In genomic region chr11:112453601-112454577, GRCh38 we compare ENCODE assay signal across 9 cellular contexts.
A peak's percentile ranks its signal among the peaks of the same experiment; 100 is the strongest.
DNase-seq lines count a peak whose midpoint lies in the region; ATAC-seq and TF ChIP-seq lines count a peak whose summit lies in the region.
"Had no signal": no experiment of that assay in that cellular context is flagged by ENCODE, and none has a peak within 500 bp of the region (broad histone marks: within the 10 kb centered on the region; RNA-seq: fewer than 3 reads in every experiment).

No MANE protein-coding gene starts in this region.

- no peak overlapping the region for H3K4me3 ChIP-seq in CD8-positive, alpha-beta T cell (ENCODE audit: low read depth, low read length)
- H3K4me3 ChIP-seq in SK-N-SH (ENCODE audit: low read depth in 2 of 2, low read length in 1 of 2) (no peak overlapping the region), coronary artery (no peak overlapping the region)
- H3K4me3 ChIP-seq: Peyer's patch had no signal

- H3K4me2 ChIP-seq in SK-N-SH, result no peak overlapping the region

- 79% methylated on average over 4 of the region's 4 CpGs for WGBS in SK-N-SH (ENCODE audit: low lambda C conversion rate)

- no peak overlapping the region for H3K27ac Mint-ChIP-seq in CD8-positive, alpha-beta T cell
- H3K27ac Mint-ChIP-seq in nephron, result no peak overlapping the region

- H3K9me3 ChIP-seq in CD8-positive, alpha-beta T cell (ENCODE audit: low read length), result no peaks in the 10 kb centered on the region
- no peaks in the 10 kb centered on the region for H3K9me3 ChIP-seq in SK-N-SH
- H3K9me3 ChIP-seq: Peyer's patch had no signal

- DNase-seq in CD8-positive, alpha-beta T cell, result peak in 2 of 7 experiments; percentile 31 to 38
- DNase-seq in HCEC 1CT (peak; percentile 24), SK-N-SH (peak; percentile 51), coronary artery (ENCODE audit: low spot score) (no peak), SKM-1 (lab: John Stamatoyannopoulos, UW; ENCODE audit: unreplicated experiment) (no peak)

- ATAC-seq in CD8-positive, alpha-beta T cell, result no peak
- ATAC-seq in GM18502 (IDR thresholded peaks at IDR 0.05; ENCODE audit: poor library complexity, unreplicated experiment), result no peak
- ATAC-seq in GM18498 (IDR thresholded peaks at IDR 0.05; ENCODE audit: unreplicated experiment), result no peak

- no peaks in the 10 kb centered on the region for H3K27me3 ChIP-seq in CD8-positive, alpha-beta T cell (ENCODE audit: insufficient read depth, low read length)
- no peaks in the 10 kb centered on the region; the same call in 1 of the 2 replicates for H3K27me3 ChIP-seq in SK-N-SH (ENCODE audit: insufficient read depth)
- H3K27me3 ChIP-seq: Peyer's patch had no signal

- no peak overlapping the region for H3K27ac ChIP-seq in CD8-positive, alpha-beta T cell (ENCODE audit: low read depth, low read length)
- H3K27ac ChIP-seq in SK-N-SH (ENCODE audit: low read depth in 2 of 2, low read length in 1 of 2) (no peak overlapping the region), coronary artery (no peak overlapping the region)
- H3K27ac ChIP-seq: Peyer's patch had no signal

- no peaks in the 10 kb centered on the region for H3K9me2 ChIP-seq in SK-N-SH

- no peaks in the 10 kb centered on the region for H4K20me1 ChIP-seq in SK-N-SH (ENCODE audit: insufficient read depth)

- H2AFZ ChIP-seq in SK-N-SH (ENCODE audit: low read depth), result no peak overlapping the region

- POLR2A ChIA-PET in CD8-positive, alpha-beta T cell (lab: Charles Lee), result no interaction called here
- POLR2A ChIA-PET in SK-N-SH (lab: Yijun Ruan, JAX), result no interaction called here

- H3K36me3 Mint-ChIP-seq in CD8-positive, alpha-beta T cell, result no peaks in the 10 kb centered on the region
- H3K36me3 Mint-ChIP-seq in nephron (ENCODE audit: low read depth), result no peaks in the 10 kb centered on the region

- H3K27me3 Mint-ChIP-seq in CD8-positive, alpha-beta T cell (ENCODE audit: low read depth), result peaks cover 5% of the 10 kb centered on the region
- no peaks in the 10 kb centered on the region for H3K27me3 Mint-ChIP-seq in nephron (ENCODE audit: low read depth)

- peak; percentile 18 for TF ChIP-seq CTCF in CD8-positive, alpha-beta T cell (IDR thresholded peaks at IDR 0.05)
- TF ChIP-seq CTCF in SK-N-SH (IDR thresholded peaks at IDR 0.05), result peak; percentile 52
- TF ChIP-seq CTCF in coronary artery (IDR thresholded peaks at IDR 0.05), result peak; percentile 18
- TF ChIP-seq CTCF in nephron (IDR thresholded peaks at IDR 0.05; ENCODE audit: unreplicated experiment in 3 of 3), result peak; percentile 8 to 25 (median 13)

- no peak for TF ChIP-seq EP300 in SK-N-SH (IDR thresholded peaks at IDR 0.05; ENCODE audit: borderline replicate concordance in 1 of 2, low read depth in 1 of 2, low read length in 1 of 2)

- no peaks in the 10 kb centered on the region for H3K4me1 Mint-ChIP-seq in CD8-positive, alpha-beta T cell (ENCODE audit: low read depth)
- H3K4me1 Mint-ChIP-seq in nephron, result no peaks in the 10 kb centered on the region

- H3K36me3 ChIP-seq in CD8-positive, alpha-beta T cell (ENCODE audit: insufficient read depth, low read length), result no peaks in the 10 kb centered on the region
- no peaks in the 10 kb centered on the region for H3K36me3 ChIP-seq in SK-N-SH (replicated peaks in 1 of 2; ENCODE audit: control insufficient read depth in 1 of 2, insufficient read depth in 2 of 2, low read length in 1 of 2)
- H3K36me3 ChIP-seq: Peyer's patch had no signal

- H3F3A ChIP-seq in SK-N-SH (replicated peaks; ENCODE audit: insufficient read depth), result no peaks in the 10 kb centered on the region

- TF ChIP-seq RAD21 in SK-N-SH (IDR thresholded peaks at IDR 0.05; ENCODE audit: low read length), result peak; percentile 44

- H3K79me2 ChIP-seq in SK-N-SH (ENCODE audit: insufficient read depth), result no peaks in the 10 kb centered on the region

- H3K4me1 ChIP-seq in CD8-positive, alpha-beta T cell (ENCODE audit: insufficient read depth, low read length), result no peaks in the 10 kb centered on the region
- H3K4me1 ChIP-seq in SK-N-SH (ENCODE audit: control insufficient read depth in 1 of 2, insufficient read depth in 2 of 2, low read depth in 1 of 2, low read length in 1 of 2), result peaks cover 0 to 9% of the 10 kb centered on the region in 2 experiments; a peak in 1 of 4 replicates
- H3K4me1 ChIP-seq: Peyer's patch had no signal

- no peaks in the 10 kb centered on the region for H3K9me3 Mint-ChIP-seq in CD8-positive, alpha-beta T cell
- H3K9me3 Mint-ChIP-seq in nephron, result peaks cover 11% of the 10 kb centered on the region

- CTCF ChIA-PET in CD8-positive, alpha-beta T cell (lab: Charles Lee), result interaction anchor here (0.7 to 1.4 kb wide), 4 partner anchors 9 to 167 kb away, joined by 3 to 6 read pairs (median 4); no protein-coding TSS in a partner anchor
- CTCF ChIA-PET in SK-N-SH (lab: Yijun Ruan, JAX), result interaction anchor here (0.6 to 2.1 kb wide), 19 partner anchors 9 to 1809 kb away, joined by 3 to 10 read pairs (median 4); no protein-coding TSS in a partner anchor

- no peak overlapping the region for H3K4me3 Mint-ChIP-seq in CD8-positive, alpha-beta T cell
- no peak overlapping the region for H3K4me3 Mint-ChIP-seq in nephron

- intact Hi-C loops in CD8-positive, alpha-beta T cell (cut with DNase I, micrococcal nuclease), result loop anchor here (1.0 to 2.0 kb wide), 3 partner anchors 163 to 235 kb away; no protein-coding TSS in a partner anchor

- H3K9ac ChIP-seq in SK-N-SH, result no peak overlapping the region

TF ChIP-seq in SK-N-SH, 30 proteins besides CTCF, POLR2A, EP300 and RAD21 (continues in another document):
- TF ChIP-seq PBX3 (IDR thresholded peaks at IDR 0.05) (no peak), IRF3 (IDR thresholded peaks at IDR 0.05; ENCODE audit: low read depth, low read length) (no peak), FOXJ3 (CRISPR knock-in tag; IDR thresholded peaks at IDR 0.05) (no peak), GABPA (IDR thresholded peaks at IDR 0.05; ENCODE audit: low read depth) (no peak), MEF2A (IDR thresholded peaks at IDR 0.05; ENCODE audit: borderline replicate concordance, low read depth) (no peak), TCF12 (IDR thresholded peaks at IDR 0.05) (no peak), ZBTB33 (IDR thresholded peaks at IDR 0.05; ENCODE audit: borderline replicate concordance, low read depth) (no peak), REST (IDR thresholded peaks at IDR 0.05; ENCODE audit: low read depth, low read length) (no peak), EZH2phosphoT487 (IDR thresholded peaks at IDR 0.05; ENCODE audit: borderline replicate concordance, low read depth) (no peak)

Comparison
In these comparisons a context has a peak if more than half of its experiments do, and no peak if none do; other contexts are left out.
1. DNase-seq: peak in HCEC 1CT (single experiment) and SK-N-SH (single experiment); none in coronary artery (single experiment) and SKM-1 (single experiment).
2. Peak in every context shown above with its lines, with median percentiles within 50 percentile points of each other: CTCF ChIP-seq.